Comparison of ENCODE assay signal across 31 cellular contexts in the genomic region with DNA sequence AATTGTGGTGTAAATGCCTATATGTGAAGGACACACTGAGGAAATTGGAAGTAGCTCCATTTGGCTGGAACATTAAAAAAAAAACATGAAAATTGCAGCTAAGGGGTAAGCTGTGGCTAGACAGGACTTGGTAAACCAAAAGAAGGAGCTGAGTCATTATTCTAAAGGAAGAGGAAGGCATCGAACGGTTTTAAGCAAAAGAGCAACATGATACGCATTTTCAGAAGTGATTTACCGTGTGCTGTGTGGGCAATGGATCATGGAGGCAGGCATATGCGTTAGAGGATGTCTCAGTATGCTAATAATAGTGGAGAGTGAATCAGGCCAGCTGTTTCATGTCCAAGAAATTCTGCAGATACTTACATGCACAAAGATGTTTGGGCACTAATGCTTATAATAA.
A peak's percentile ranks its signal among the peaks of the same experiment; 100 is the strongest.
DNase-seq lines count a peak whose midpoint lies in the region; ATAC-seq, FAIRE-seq and TF ChIP-seq lines count a peak whose summit lies in the region.
"Had no signal": no experiment of that assay in that cellular context is flagged by ENCODE, and none has a peak within 500 bp of the region (broad histone marks: within the 10 kb centered on the region; RNA-seq: fewer than 3 reads in every experiment).

No MANE protein-coding gene starts in this region.

- no peak overlapping the region for H3K27ac Mint-ChIP-seq in activated CD8-positive, alpha-beta T cell treated with anti-CD3 and anti-CD28 coated beads for 36 hours
- H3K27ac Mint-ChIP-seq in activated naive CD8-positive, alpha-beta T cell treated with anti-CD3 and anti-CD28 coated beads, Interleukin-2, amount 50 U/mL, for 24 hours = no peak overlapping the region
- H3K27ac Mint-ChIP-seq: activated CD4-positive, alpha-beta memory T cell treated with anti-CD3 and anti-CD28 coated beads for 36 hours; activated T-helper 17 cell treated with anti-CD3 and anti-CD28 coated beads, Interleukin-2, amount 50 U/mL, for 72 hours; CD8-positive, alpha-beta memory T cell; immature natural killer cell; naive thymus-derived CD8-positive, alpha-beta T cell; stimulated activated naive CD8-positive, alpha-beta T cell treated with anti-CD3 and anti-CD28 coated beads, Interleukin-15, amount 100 ng/mL, for 72 hours had no signal

- H3K36me3 ChIP-seq in bronchial epithelial cell (ENCODE audit: control insufficient read depth, insufficient read depth, low read length) = no peaks in the 10 kb centered on the region
- no peaks in the 10 kb centered on the region for H3K36me3 ChIP-seq in sigmoid colon
- H3K36me3 ChIP-seq: BE2C, cardiac muscle cell, thyroid gland had no signal

- no peak overlapping the region for H3K4me3 Mint-ChIP-seq in activated CD8-positive, alpha-beta T cell treated with anti-CD3 and anti-CD28 coated beads for 36 hours
- no peak overlapping the region for H3K4me3 Mint-ChIP-seq in activated naive CD8-positive, alpha-beta T cell treated with anti-CD3 and anti-CD28 coated beads, Interleukin-2, amount 50 U/mL, for 24 hours
- H3K4me3 Mint-ChIP-seq: activated CD4-positive, alpha-beta memory T cell treated with anti-CD3 and anti-CD28 coated beads for 36 hours; activated T-helper 17 cell treated with anti-CD3 and anti-CD28 coated beads, Interleukin-2, amount 50 U/mL, for 72 hours; CD8-positive, alpha-beta memory T cell; immature natural killer cell; naive thymus-derived CD8-positive, alpha-beta T cell; stimulated activated naive CD8-positive, alpha-beta T cell treated with anti-CD3 and anti-CD28 coated beads, Interleukin-15, amount 100 ng/mL, for 72 hours had no signal

- DNase-seq in HPDE6-E6E7 (ENCODE audit: extremely low spot score) = peak; percentile 2
- peak; percentile 24 for DNase-seq in NCI-H446 treated with DMSO at 0.1 percent for 48 hours (lab: John Stamatoyannopoulos, UW)
- peak; percentile 77 for DNase-seq in bronchial epithelial cell (ENCODE audit: low read depth)
- peak; percentile 44 for DNase-seq in myocyte (ENCODE audit: low read depth)
- no peak for DNase-seq in activated CD8-positive, alpha-beta T cell treated with anti-CD3 and anti-CD28 coated beads for 36 hours
- no peak for DNase-seq in activated naive CD8-positive, alpha-beta T cell treated with anti-CD3 and anti-CD28 coated beads, Interleukin-2, amount 50 U/mL, for 24 hours
- DNase-seq in sigmoid colon = no peak
- DNase-seq: ACHN; activated CD4-positive, alpha-beta memory T cell treated with anti-CD3 and anti-CD28 coated beads for 36 hours; activated naive CD4-positive, alpha-beta T cell treated with anti-CD3 and anti-CD28 coated beads, Interleukin-2, amount 50 U/mL, for 16 hours; BE2C; CD8-positive, alpha-beta memory T cell; DMS153; effector memory CD4-positive, alpha-beta T cell; erythroblast; immature natural killer cell; naive thymus-derived CD8-positive, alpha-beta T cell; NCI-H1048; NCI-H2029; NCI-H748 treated with DMSO at 0.1 percent for 48 hours; occipital lobe; psoas muscle; stimulated activated naive CD8-positive, alpha-beta T cell treated with anti-CD3 and anti-CD28 coated beads, Interleukin-15, amount 100 ng/mL, for 72 hours; thyroid gland had no signal

- TF ChIP-seq CTCF in bronchial epithelial cell (IDR thresholded peaks at IDR 0.05; ENCODE audit: insufficient read depth, low read length, severe bottlenecking) (no peak), sigmoid colon (IDR thresholded peaks at IDR 0.05) (no peak)
- no peak for TF ChIP-seq CTCF in activated CD8-positive, alpha-beta T cell treated with anti-CD3 and anti-CD28 coated beads for 36 hours (IDR thresholded peaks at IDR 0.05)

- FAIRE-seq in bronchial epithelial cell (lab: Jason Lieb, UNC) = no peak
- FAIRE-seq: H1, TTC549 had no signal

- no peak for TF ChIP-seq POLR2A in sigmoid colon (IDR thresholded peaks at IDR 0.05)

- CTCF ChIA-PET in activated CD8-positive, alpha-beta T cell treated with anti-CD3 and anti-CD28 coated beads for 36 hours (lab: Charles Lee) = no interaction called here

- H3K27me3 Mint-ChIP-seq in activated CD8-positive, alpha-beta T cell treated with anti-CD3 and anti-CD28 coated beads for 36 hours = no peaks in the 10 kb centered on the region
- no peaks in the 10 kb centered on the region for H3K27me3 Mint-ChIP-seq in activated naive CD8-positive, alpha-beta T cell treated with anti-CD3 and anti-CD28 coated beads, Interleukin-2, amount 50 U/mL, for 24 hours
- H3K27me3 Mint-ChIP-seq: activated CD4-positive, alpha-beta memory T cell treated with anti-CD3 and anti-CD28 coated beads for 36 hours; activated T-helper 17 cell treated with anti-CD3 and anti-CD28 coated beads, Interleukin-2, amount 50 U/mL, for 72 hours; CD8-positive, alpha-beta memory T cell; stimulated activated naive CD8-positive, alpha-beta T cell treated with anti-CD3 and anti-CD28 coated beads, Interleukin-15, amount 100 ng/mL, for 72 hours had no signal

- H3K9me3 ChIP-seq in sigmoid colon = no peaks in the 10 kb centered on the region
- H3K9me3 ChIP-seq: BE2C, psoas muscle, thyroid gland had no signal

- no peaks in the 10 kb centered on the region for H3K27me3 ChIP-seq in bronchial epithelial cell (ENCODE audit: control insufficient read depth, insufficient read depth, low read length)
- H3K27me3 ChIP-seq in sigmoid colon = no peaks in the 10 kb centered on the region
- H3K27me3 ChIP-seq: BE2C, cardiac muscle cell, thyroid gland had no signal

- TF ChIP-seq EP300 in sigmoid colon (IDR thresholded peaks at IDR 0.05) = no peak

- no peaks in the 10 kb centered on the region for H3K4me1 Mint-ChIP-seq in activated CD8-positive, alpha-beta T cell treated with anti-CD3 and anti-CD28 coated beads for 36 hours (ENCODE audit: low read depth)
- no peaks in the 10 kb centered on the region for H3K4me1 Mint-ChIP-seq in activated naive CD8-positive, alpha-beta T cell treated with anti-CD3 and anti-CD28 coated beads, Interleukin-2, amount 50 U/mL, for 24 hours
- H3K4me1 Mint-ChIP-seq: activated T-helper 17 cell treated with anti-CD3 and anti-CD28 coated beads, Interleukin-2, amount 50 U/mL, for 72 hours; CD8-positive, alpha-beta memory T cell; immature natural killer cell; naive thymus-derived CD8-positive, alpha-beta T cell; stimulated activated naive CD8-positive, alpha-beta T cell treated with anti-CD3 and anti-CD28 coated beads, Interleukin-15, amount 100 ng/mL, for 72 hours had no signal

- H3K9me3 Mint-ChIP-seq in activated CD8-positive, alpha-beta T cell treated with anti-CD3 and anti-CD28 coated beads for 36 hours = no peaks in the 10 kb centered on the region
- H3K9me3 Mint-ChIP-seq in activated naive CD8-positive, alpha-beta T cell treated with anti-CD3 and anti-CD28 coated beads, Interleukin-2, amount 50 U/mL, for 24 hours = no peaks in the 10 kb centered on the region
- H3K9me3 Mint-ChIP-seq: activated CD4-positive, alpha-beta memory T cell treated with anti-CD3 and anti-CD28 coated beads for 36 hours; activated T-helper 17 cell treated with anti-CD3 and anti-CD28 coated beads, Interleukin-2, amount 50 U/mL, for 72 hours; CD8-positive, alpha-beta memory T cell; stimulated activated naive CD8-positive, alpha-beta T cell treated with anti-CD3 and anti-CD28 coated beads, Interleukin-15, amount 100 ng/mL, for 72 hours had no signal

- intact Hi-C loops in activated CD8-positive, alpha-beta T cell treated with anti-CD3 and anti-CD28 coated beads for 36 hours (cut with micrococcal nuclease) = no loop called here
- intact Hi-C loops in sigmoid colon (cut with DNase I) = no loop called here

- H3K27ac ChIP-seq in sigmoid colon = no peak overlapping the region
- H3K27ac ChIP-seq: cardiac muscle cell, coronary artery, psoas muscle, skin epidermis, thyroid gland had no signal

- H3K36me3 Mint-ChIP-seq in activated CD8-positive, alpha-beta T cell treated with anti-CD3 and anti-CD28 coated beads for 36 hours (ENCODE audit: low read depth) = no peaks in the 10 kb centered on the region
- no peaks in the 10 kb centered on the region for H3K36me3 Mint-ChIP-seq in activated naive CD8-positive, alpha-beta T cell treated with anti-CD3 and anti-CD28 coated beads, Interleukin-2, amount 50 U/mL, for 24 hours (ENCODE audit: low read depth)
- H3K36me3 Mint-ChIP-seq: activated CD4-positive, alpha-beta memory T cell treated with anti-CD3 and anti-CD28 coated beads for 36 hours; CD8-positive, alpha-beta memory T cell; immature natural killer cell; naive thymus-derived CD8-positive, alpha-beta T cell had no signal

- H3K4me3 ChIP-seq in bronchial epithelial cell (ENCODE audit: low read depth, low read length) (no peak overlapping the region), sigmoid colon (no peak overlapping the region)
- H3K4me3 ChIP-seq: cardiac muscle cell, coronary artery, psoas muscle, skin epidermis, thyroid gland had no signal

- no peaks in the 10 kb centered on the region for H3K4me1 ChIP-seq in sigmoid colon
- H3K4me1 ChIP-seq: BE2C, psoas muscle, thyroid gland had no signal

- WGBS in sigmoid colon, 2 donors = 42 to 76% methylated on average over 5 of the region's 5 CpGs

- POLR2A ChIA-PET in activated CD8-positive, alpha-beta T cell treated with anti-CD3 and anti-CD28 coated beads for 36 hours (lab: Charles Lee) = no interaction called here

- ATAC-seq in activated CD8-positive, alpha-beta T cell treated with anti-CD3 and anti-CD28 coated beads for 36 hours = no peak
- no peak for ATAC-seq in activated naive CD8-positive, alpha-beta T cell treated with anti-CD3 and anti-CD28 coated beads, Interleukin-2, amount 50 U/mL, for 24 hours
- ATAC-seq: activated CD4-positive, CD25-positive, alpha-beta regulatory T cell treated with anti-CD3 and anti-CD28 coated beads, Interleukin-2, amount 50 U/mL, for 24 hours; activated T-helper 17 cell treated with anti-CD3 and anti-CD28 coated beads, Interleukin-2, amount 50 U/mL, for 72 hours; naive thymus-derived CD8-positive, alpha-beta T cell; psoas muscle; stimulated activated naive CD8-positive, alpha-beta T cell treated with anti-CD3 and anti-CD28 coated beads, Interleukin-15, amount 100 ng/mL, for 72 hours had no signal

Comparison
In these comparisons a context has a peak if more than half of its experiments do, and no peak if none do; other contexts are left out.
1. DNase-seq: peak in HPDE6-E6E7 (single experiment), NCI-H446 treated with DMSO at 0.1 percent for 48 hours (single experiment), bronchial epithelial cell (single experiment) and myocyte (single experiment); none in activated CD8-positive, alpha-beta T cell treated with anti-CD3 and anti-CD28 coated beads for 36 hours (single experiment), activated naive CD8-positive, alpha-beta T cell treated with anti-CD3 and anti-CD28 coated beads, Interleukin-2, amount 50 U/mL, for 24 hours (single experiment) and sigmoid colon (single experiment).